10 cellular contexts compared by ENCODE assay signal in the genomic region with DNA sequence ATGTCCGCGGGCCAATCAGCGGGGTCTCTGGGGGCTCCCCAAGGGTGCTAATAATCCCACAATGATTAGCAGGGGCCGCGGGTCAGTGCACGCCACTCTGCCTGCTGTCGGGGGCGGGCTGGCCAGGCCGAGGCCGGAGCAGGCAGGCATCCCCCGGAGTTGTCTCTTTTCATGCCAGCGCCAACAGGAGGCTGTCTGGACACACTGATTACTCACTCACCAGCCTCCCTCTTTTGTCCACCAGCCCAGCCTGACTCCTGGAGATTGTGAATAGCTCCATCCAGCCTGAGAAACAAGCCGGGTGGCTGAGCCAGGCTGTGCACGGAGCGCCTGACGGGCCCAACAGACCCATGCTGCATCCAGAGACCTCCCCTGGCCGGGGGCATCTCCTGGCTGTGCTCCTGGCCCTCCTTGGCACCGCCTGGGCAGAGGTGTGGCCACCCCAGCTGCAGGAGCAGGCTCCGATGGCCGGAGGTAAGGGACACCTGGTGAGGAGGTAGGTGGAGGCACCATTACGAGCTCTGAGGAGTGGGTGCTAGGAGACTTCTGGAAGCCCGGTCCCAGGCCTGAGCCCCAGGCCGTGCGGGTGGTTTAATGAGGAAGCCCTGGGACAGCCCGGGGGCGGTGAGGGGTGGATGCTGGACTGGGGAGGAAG. TPM values are rescaled to one million over a fixed set of nuclear protein-coding genes. Genes with fewer than 3 reads are reported as not detected.
DNase-seq lines count a peak whose midpoint lies in the region; ATAC-seq and TF ChIP-seq lines count a peak whose summit lies in the region.
"Not testable (repeated sequence)": the region's sequence is repeated elsewhere in the genome, so short reads cannot be mapped to it uniquely, and the experiment has no call there.
"Had no signal": no experiment of that assay in that cellular context is flagged by ENCODE, and none has a peak within 500 bp of the region (broad histone marks: within the 10 kb centered on the region; RNA-seq: fewer than 3 reads in every experiment).

CLEC18A (plus strand) TSS at position 318 of the 655 bp plus-strand sequence; CDS start at position 351, 33 bp downstream.

- not testable (repeated sequence) for TF ChIP-seq POLR2A in HCT116 (IDR thresholded peaks at IDR 0.05; ENCODE audit: borderline replicate concordance, extremely low read depth, insufficient read depth, insufficient read length)

- not testable (repeated sequence) for H3K4me3 ChIP-seq in HCT116 (replicated peaks in 1 of 2; ENCODE audit: low read depth in 1 of 2, low read length in 2 of 2); endodermal cell (ENCODE audit: low read length); right cardiac atrium (ENCODE audit: low read length); lower lobe of right lung

- not testable (repeated sequence) for H3K27me3 ChIP-seq in HCT116 (ENCODE audit: insufficient read depth, low read length); endodermal cell (ENCODE audit: control insufficient read depth, insufficient read depth, low read length, poor library complexity, severe bottlenecking); right cardiac atrium (ENCODE audit: control insufficient read depth, insufficient read depth); lower lobe of right lung (ENCODE audit: low read depth)

- H4K20me1 ChIP-seq in HCT116 (ENCODE audit: insufficient read depth) = not testable (repeated sequence)

- H3K9ac ChIP-seq in HCT116 (ENCODE audit: low read length); endodermal cell (ENCODE audit: extremely low read depth, low read length, poor library complexity, severe bottlenecking): not testable (repeated sequence)

- not testable (repeated sequence) for H3K36me3 Mint-ChIP-seq in activated CD8-positive, alpha-beta memory T cell treated with anti-CD3 and anti-CD28 coated beads, Interleukin-2, amount 10 ng/mL, durations not matched to agents 7 days and 5 days; endodermal cell (ENCODE audit: low read depth)

- intact Hi-C loops in HCT116 (cut with micrococcal nuclease); right cardiac atrium (cut with DNase I); lower lobe of right lung (cut with DNase I): not testable (repeated sequence)

- H3K27ac Mint-ChIP-seq in activated CD8-positive, alpha-beta memory T cell treated with anti-CD3 and anti-CD28 coated beads, Interleukin-2, amount 10 ng/mL, durations not matched to agents 7 days and 5 days; endodermal cell; stimulated activated naive CD8-positive, alpha-beta T cell treated with anti-CD3 and anti-CD28 coated beads, Interleukin-15, amount 100 ng/mL, for 72 hours: not testable (repeated sequence)

- not testable (repeated sequence) for H3K36me3 ChIP-seq in HCT116 (ENCODE audit: control insufficient read depth in 1 of 2, insufficient read depth in 2 of 2, low read length in 2 of 2); endodermal cell (ENCODE audit: control insufficient read depth, insufficient read depth, low read length); lower lobe of right lung

- H3K4me1 Mint-ChIP-seq in activated CD8-positive, alpha-beta memory T cell treated with anti-CD3 and anti-CD28 coated beads, Interleukin-2, amount 10 ng/mL, durations not matched to agents 7 days and 5 days; endodermal cell; stimulated activated naive CD8-positive, alpha-beta T cell treated with anti-CD3 and anti-CD28 coated beads, Interleukin-15, amount 100 ng/mL, for 72 hours: not testable (repeated sequence)

- not testable (repeated sequence) for BruUV-seq in HCT116 (replicated peaks; lab: Mats Ljungman, UMichigan)

- not testable (repeated sequence) for H3K79me2 ChIP-seq in HCT116 (ENCODE audit: insufficient read depth, low read length)

- H3K9me3 ChIP-seq in HCT116 (ENCODE audit: control insufficient read depth in 1 of 2, insufficient read depth in 1 of 2, low read depth in 1 of 2, low read length in 2 of 2); endodermal cell (ENCODE audit: control insufficient read depth, low read length); right cardiac atrium (ENCODE audit: control insufficient read depth, low read length); lower lobe of right lung: not testable (repeated sequence)

- ATAC-seq in HCT116 (peak; percentile 36; the same call in 1 of the 2 replicates), right cardiac atrium (peak; percentile 20 to 50), lower lobe of right lung (peak; percentile 25 to 39), omental fat pad (ENCODE audit: low FRiP score) (peak; percentile 46)
- peak; percentile 39 for ATAC-seq in activated CD8-positive, alpha-beta memory T cell treated with anti-CD3 and anti-CD28 coated beads, Interleukin-2, amount 10 ng/mL, durations not matched to agents 7 days and 5 days
- peak; percentile 44 for ATAC-seq in stimulated activated naive CD8-positive, alpha-beta T cell treated with anti-CD3 and anti-CD28 coated beads, Interleukin-15, amount 100 ng/mL, for 72 hours

- not testable (repeated sequence) for TF ChIP-seq RAD21 in HCT116 (IDR thresholded peaks at IDR 0.05; ENCODE audit: low read depth)

- not testable (repeated sequence) for TF ChIP-seq CTCF in HCT116 (IDR thresholded peaks at IDR 0.05 in 2 of 3, conservative IDR thresholded peaks at IDR 0.05 in 1 of 3; ENCODE audit: borderline replicate concordance in 1 of 3, insufficient read depth in 1 of 3, low read depth in 2 of 3, low read length in 2 of 3); endodermal cell (conservative IDR thresholded peaks at IDR 0.05); lower lobe of right lung (IDR thresholded peaks at IDR 0.05); omental fat pad (IDR thresholded peaks at IDR 0.05)

- not testable (repeated sequence) for H3K27ac ChIP-seq in HCT116 (ENCODE audit: low read depth, low read length); right cardiac atrium (ENCODE audit: low read length); lower lobe of right lung
- H3K27ac ChIP-seq in endodermal cell (ENCODE audit: low read depth, low read length) = peak within 1 kb of the TSS; percentile 88

- not testable (repeated sequence) for H2AFZ ChIP-seq in HCT116 (ENCODE audit: low read depth, low read length, poor library complexity, severe bottlenecking)

- H3K4me1 ChIP-seq in HCT116 (ENCODE audit: control insufficient read depth in 1 of 2, insufficient read depth in 2 of 2, low read length in 2 of 2); endodermal cell (ENCODE audit: control insufficient read depth, insufficient read depth, low read length); right cardiac atrium (ENCODE audit: control insufficient read depth, insufficient read depth, low read length); lower lobe of right lung: not testable (repeated sequence)

- not testable (repeated sequence) for H3K9me3 Mint-ChIP-seq in activated CD8-positive, alpha-beta memory T cell treated with anti-CD3 and anti-CD28 coated beads, Interleukin-2, amount 10 ng/mL, durations not matched to agents 7 days and 5 days (ENCODE audit: low read depth); endodermal cell; stimulated activated naive CD8-positive, alpha-beta T cell treated with anti-CD3 and anti-CD28 coated beads, Interleukin-15, amount 100 ng/mL, for 72 hours

- H3K4me3 Mint-ChIP-seq in activated CD8-positive, alpha-beta memory T cell treated with anti-CD3 and anti-CD28 coated beads, Interleukin-2, amount 10 ng/mL, durations not matched to agents 7 days and 5 days; endodermal cell; stimulated activated naive CD8-positive, alpha-beta T cell treated with anti-CD3 and anti-CD28 coated beads, Interleukin-15, amount 100 ng/mL, for 72 hours: not testable (repeated sequence)

- RAD21 ChIA-PET in HCT116 (lab: Charles Lee; ENCODE audit: low non-redundant PET in 1 of 2, low total read pairs in 2 of 2, uncharacterized antibody in 2 of 2, unreplicated experiment in 2 of 2) = not testable (repeated sequence)

- H3K4me2 ChIP-seq in HCT116 (ENCODE audit: low read length) = not testable (repeated sequence)

- CTCF ChIA-PET in HCT116 (lab: Charles Lee); activated CD8-positive, alpha-beta memory T cell treated with anti-CD3 and anti-CD28 coated beads, Interleukin-2, amount 10 ng/mL, durations not matched to agents 7 days and 5 days (lab: Charles Lee): not testable (repeated sequence)

- not testable (repeated sequence) for DNase-seq in HCT116 (ENCODE audit: low read depth, low spot score); activated CD8-positive, alpha-beta memory T cell treated with anti-CD3 and anti-CD28 coated beads, Interleukin-2, amount 10 ng/mL, durations not matched to agents 7 days and 5 days; endodermal cell; lower lobe of right lung; omental fat pad (ENCODE audit: low spot score); stimulated activated naive CD8-positive, alpha-beta T cell treated with anti-CD3 and anti-CD28 coated beads, Interleukin-15, amount 100 ng/mL, for 72 hours
- DNase-seq in right cardiac atrium = peak in 1 of 3 donors; percentile 12

- POLR2A ChIA-PET in HCT116 (lab: Charles Lee) = not testable (repeated sequence)

- not testable (repeated sequence) for H3K27me3 Mint-ChIP-seq in activated CD8-positive, alpha-beta memory T cell treated with anti-CD3 and anti-CD28 coated beads, Interleukin-2, amount 10 ng/mL, durations not matched to agents 7 days and 5 days; endodermal cell (ENCODE audit: insufficient read depth); stimulated activated naive CD8-positive, alpha-beta T cell treated with anti-CD3 and anti-CD28 coated beads, Interleukin-15, amount 100 ng/mL, for 72 hours

- not testable (repeated sequence) for H3K9me2 ChIP-seq in HCT116 (ENCODE audit: insufficient read depth)

- WGBS in endodermal cell (ENCODE audit: insufficient coverage in 1 of 2, insufficient read length in 1 of 2), 2 experiments = 93% methylated on average over 3 of the region's 26 CpGs; no CpG with 5 or more reads in 1 of the 2 experiments
- 54% methylated on average over 9 of the region's 26 CpGs for WGBS in right cardiac atrium

RNA-seq across cellular contexts. Expression of gene CLEC18A, which starts in this region (rescaled TPM):
- total RNA-seq in HCT116 (2021; ENCODE audit: unreplicated experiment) = 1.0 TPM
- polyA plus RNA-seq in HCT116 (2012) = 0.30 and 0.38 TPM in 2 replicates
- under 1 TPM; 0.29 to 0.61 TPM for total RNA-seq in activated CD8-positive, alpha-beta memory T cell treated with anti-CD3 and anti-CD28 coated beads, Interleukin-2, amount 10 ng/mL, durations not matched to agents 7 days and 5 days
- total RNA-seq in endodermal cell = 1 to 10 TPM; 2.0 to 2.2 TPM
- polyA plus RNA-seq in endodermal cell (2013, experiment 1 of 2) = 10.1 TPM
- 14.7 TPM for polyA plus RNA-seq in endodermal cell (2013, experiment 2 of 2)
- total RNA-seq in right cardiac atrium = under 1 TPM; 0.34 to 0.74 (median 0.48) TPM
- 0.18 TPM for polyA plus RNA-seq in right cardiac atrium
- 2.7 TPM for total RNA-seq in lower lobe of right lung
- total RNA-seq in omental fat pad = 1 to 10 TPM in 2 of 4 donors, under 1 TPM in 2; 0.48 to 2.7 (median 1.4) TPM
- total RNA-seq: HT-29, NCI-H460 had no signal
- polyA plus RNA-seq: CD14-positive monocyte had no signal

Comparison
In these comparisons a context has a peak if more than half of its experiments do, and no peak if none do; other contexts are left out.
1. Peak in ATAC-seq in activated CD8-positive, alpha-beta memory T cell treated with anti-CD3 and anti-CD28 coated beads, Interleukin-2, amount 10 ng/mL, durations not matched to agents 7 days and 5 days; RNA of the gene not detected or under 1 TPM.
2. Peak in ATAC-seq in right cardiac atrium; RNA of the gene not detected or under 1 TPM.